Comparison of ENCODE assay signal across 26 cellular contexts in the genomic region with DNA sequence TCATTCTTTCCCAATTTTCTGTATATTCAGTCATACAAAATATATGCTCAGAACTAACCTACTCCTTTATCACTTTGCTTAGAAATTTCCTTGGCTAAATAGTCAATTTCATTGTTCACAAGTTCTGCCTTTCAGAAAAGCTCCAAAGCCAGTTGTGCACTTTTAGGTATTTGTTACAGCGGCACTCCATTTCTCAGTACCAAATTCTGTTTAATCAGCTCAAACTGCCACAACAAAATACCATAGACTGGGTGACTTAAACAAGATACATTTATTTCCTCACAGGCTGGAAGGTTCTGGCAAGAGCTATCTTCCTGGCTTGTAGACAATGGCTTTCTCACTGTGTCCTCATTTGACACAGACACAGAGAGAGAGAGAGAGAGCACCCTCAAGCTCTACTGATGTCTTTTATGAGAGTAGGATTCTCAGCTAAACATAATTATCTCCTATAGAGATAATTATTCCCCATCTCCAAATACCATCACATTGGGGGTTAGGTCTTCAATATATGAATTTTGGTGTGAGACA.
"Had no signal": no experiment of that assay in that cellular context is flagged by ENCODE, and none has a peak within 500 bp of the region (broad histone marks: within the 10 kb centered on the region; RNA-seq: fewer than 3 reads in every experiment).

No MANE protein-coding gene starts in this region.

- ATAC-seq: activated CD8-positive, alpha-beta memory T cell treated with anti-CD3 and anti-CD28 coated beads, Interleukin-2, amount 10 ng/mL, durations not matched to agents 7 days and 5 days; T-helper 17 cell; WTC11 had no signal

- H3K36me3 ChIP-seq: breast epithelium, MG63 had no signal

- DNase-seq: activated CD4-positive, alpha-beta T cell treated with anti-CD3 and anti-CD28 coated beads, Interleukin-2, amount 10 ng/mL, durations not matched to agents 24 days and 14 days; activated CD4-positive, alpha-beta T cell treated with anti-CD3 and anti-CD28 coated beads, Interleukin-2, amount 50 U/mL, for 48 hours; activated CD4-positive, CD25-positive, alpha-beta regulatory T cell treated with anti-CD3 and anti-CD28 coated beads, Interleukin-2, amount 50 U/mL, for 72 hours; activated CD8-positive, alpha-beta memory T cell treated with anti-CD3 and anti-CD28 coated beads, Interleukin-2, amount 10 ng/mL, durations not matched to agents 7 days and 5 days; activated effector memory CD4-positive, alpha-beta T cell treated with Interleukin-2 at 50 U/mL for 16 hours; activated naive CD4-positive, alpha-beta T cell; activated T-cell treated with anti-CD3 and anti-CD28 coated beads, Interleukin-2, amount 50 U/mL, for 24 hours; aorta; MG63; MV-4-11; NCI-H1092 treated with DMSO at 0.1 percent for 48 hours; NCI-H1417 treated with DMSO at 0.1 percent for 48 hours; NCI-H1694; NCI-H2029; NCI-H2107; NCI-H2171 treated with DMSO at 0.1 percent for 48 hours; NCI-H345; NCI-H510A; NCI-H526 treated with DMSO at 0.1 percent for 48 hours; PC-3; SIG-M5; T-helper 17 cell; T-helper 9 cell had no signal

- H3K4me1 ChIP-seq: breast epithelium had no signal

- H3K27ac ChIP-seq: breast epithelium, KMS-11 had no signal

- H3K27me3 ChIP-seq: breast epithelium, MG63 had no signal

- H3K4me3 ChIP-seq: breast epithelium, MG63 had no signal

- H3K9me3 ChIP-seq: breast epithelium, MG63 had no signal
